ENCODE assay signal across 11 cellular contexts in genomic region chr7:149860821-149861727, GRCh38. TPM values are rescaled to one million over a fixed set of nuclear protein-coding genes. Genes with fewer than 3 reads are reported as not detected.
DNase-seq lines count a peak whose midpoint lies in the region; ATAC-seq and TF ChIP-seq lines count a peak whose summit lies in the region.
"Had no signal": no experiment of that assay in that cellular context is flagged by ENCODE, and none has a peak within 500 bp of the region (broad histone marks: within the 10 kb centered on the region; RNA-seq: fewer than 3 reads in every experiment).

No MANE protein-coding gene starts in this region.

- no peak for TF ChIP-seq POLR2A in erythroblast (IDR thresholded peaks at IDR 0.05; ENCODE audit: low read length)

- H3K9ac ChIP-seq in Karpas-422 (ENCODE audit: low read length), result no peak overlapping the region

- intact Hi-C loops in activated CD4-positive, alpha-beta T cell treated with anti-CD3 and anti-CD28 coated beads, Interleukin-2, amount 10 ng/mL, durations not matched to agents 24 days and 14 days (cut with micrococcal nuclease), result no loop called here

- no peak for ATAC-seq in HG03442 (IDR thresholded peaks at IDR 0.05; ENCODE audit: unreplicated experiment)
- ATAC-seq in HG03135 (IDR thresholded peaks at IDR 0.05; ENCODE audit: unreplicated experiment), result no peak
- ATAC-seq: Panc1 had no signal

- H3K27me3 Mint-ChIP-seq in activated CD4-positive, alpha-beta T cell treated with anti-CD3 and anti-CD28 coated beads, Interleukin-2, amount 10 ng/mL, durations not matched to agents 24 days and 14 days, result no peaks in the 10 kb centered on the region
- no peaks in the 10 kb centered on the region for H3K27me3 Mint-ChIP-seq in osteocyte (ENCODE audit: unreplicated experiment)

- H3K36me3 ChIP-seq in Karpas-422 (ENCODE audit: insufficient read depth, low read length), result no peaks in the 10 kb centered on the region

- no peak overlapping the region for H3K27ac Mint-ChIP-seq in activated CD4-positive, alpha-beta T cell treated with anti-CD3 and anti-CD28 coated beads, Interleukin-2, amount 10 ng/mL, durations not matched to agents 24 days and 14 days
- no peak overlapping the region for H3K27ac Mint-ChIP-seq in osteocyte (ENCODE audit: unreplicated experiment)

- peak; percentile 71 for DNase-seq in activated CD4-positive, alpha-beta T cell treated with anti-CD3 and anti-CD28 coated beads, Interleukin-2, amount 10 ng/mL, durations not matched to agents 24 days and 14 days
- DNase-seq in activated CD4-positive, alpha-beta T cell treated with anti-CD3 and anti-CD28 coated beads for 4 hours, result no peak
- DNase-seq in Karpas-422 (peak; percentile 51), erythroblast (lab: John Stamatoyannopoulos, UW) (peak; percentile 45 to 48), osteocyte (ENCODE audit: extremely low spot score, unreplicated experiment) (no peak), occipital lobe (lab: John Stamatoyannopoulos, UW) (no peak)
- DNase-seq: central memory CD4-positive, alpha-beta T cell; NCI-H1417 treated with DMSO at 0.1 percent for 48 hours had no signal

- no peak overlapping the region for H2AFZ ChIP-seq in Karpas-422 (ENCODE audit: low read length)

- H3K4me2 ChIP-seq in Karpas-422 (ENCODE audit: low read depth, low read length, poor library complexity, severe bottlenecking), result no peak overlapping the region

- H3K4me3 Mint-ChIP-seq in activated CD4-positive, alpha-beta T cell treated with anti-CD3 and anti-CD28 coated beads, Interleukin-2, amount 10 ng/mL, durations not matched to agents 24 days and 14 days, result no peak overlapping the region
- no peak overlapping the region for H3K4me3 Mint-ChIP-seq in osteocyte (ENCODE audit: unreplicated experiment)

- H3K9me2 ChIP-seq in Karpas-422 (replicated peaks; ENCODE audit: insufficient read depth, low read length), result no peaks in the 10 kb centered on the region

- TF ChIP-seq CTCF in osteocyte (IDR thresholded peaks at IDR 0.05), result peak; percentile 21

- no peaks in the 10 kb centered on the region for H3K79me2 ChIP-seq in Karpas-422 (ENCODE audit: low read length)

- H3K4me1 Mint-ChIP-seq in activated CD4-positive, alpha-beta T cell treated with anti-CD3 and anti-CD28 coated beads, Interleukin-2, amount 10 ng/mL, durations not matched to agents 24 days and 14 days, result peaks cover 38% of the 10 kb centered on the region
- peaks cover 6% of the 10 kb centered on the region for H3K4me1 Mint-ChIP-seq in osteocyte (ENCODE audit: unreplicated experiment)

- no peaks in the 10 kb centered on the region for H3K27me3 ChIP-seq in Karpas-422 (ENCODE audit: low read length)

- H3K9me3 Mint-ChIP-seq in activated CD4-positive, alpha-beta T cell treated with anti-CD3 and anti-CD28 coated beads, Interleukin-2, amount 10 ng/mL, durations not matched to agents 24 days and 14 days, result no peaks in the 10 kb centered on the region
- H3K9me3 Mint-ChIP-seq in osteocyte (ENCODE audit: unreplicated experiment), result no peaks in the 10 kb centered on the region

- H3K9me3 ChIP-seq in Karpas-422 (ENCODE audit: low read length), result no peaks in the 10 kb centered on the region

- H3K4me3 ChIP-seq in Karpas-422 (ENCODE audit: low read length), result no peak overlapping the region

- no peak overlapping the region for H3K27ac ChIP-seq in Karpas-422 (ENCODE audit: low read length)

- peaks cover 38% of the 10 kb centered on the region for H3K36me3 Mint-ChIP-seq in activated CD4-positive, alpha-beta T cell treated with anti-CD3 and anti-CD28 coated beads, Interleukin-2, amount 10 ng/mL, durations not matched to agents 24 days and 14 days (ENCODE audit: low read depth)
- peaks cover 20% of the 10 kb centered on the region for H3K36me3 Mint-ChIP-seq in osteocyte (ENCODE audit: unreplicated experiment)

- no peaks in the 10 kb centered on the region for H3K4me1 ChIP-seq in Karpas-422 (ENCODE audit: low read length)

- H4K20me1 ChIP-seq in Karpas-422 (ENCODE audit: insufficient read depth, low read depth, low read length), result no peaks in the 10 kb centered on the region

RNA-seq across cellular contexts. Expression of gene ATP6V0E2, which starts 12.7 kb away (rescaled TPM):
- 43.5 and 46.7 TPM in 2 replicates for total RNA-seq in activated CD4-positive, alpha-beta T cell treated with anti-CD3 and anti-CD28 coated beads, Interleukin-2, amount 10 ng/mL, durations not matched to agents 24 days and 14 days
- total RNA-seq in Karpas-422 (2014; rRNA removed; shearing (Covaris generic); ENCODE audit: low replicate concordance), result 14.1 and 17.7 TPM in 2 replicates
- total RNA-seq in osteocyte (27.1 and 30.8 TPM in 2 replicates), occipital lobe (112 TPM)

RNA-seq across cellular contexts. Expression of gene ZNF862, which starts 22.9 kb away (rescaled TPM):
- total RNA-seq in activated CD4-positive, alpha-beta T cell treated with anti-CD3 and anti-CD28 coated beads, Interleukin-2, amount 10 ng/mL, durations not matched to agents 24 days and 14 days, result 16.6 and 18.3 TPM in 2 replicates
- total RNA-seq in Karpas-422 (2014; rRNA removed; shearing (Covaris generic); ENCODE audit: low replicate concordance), result 9.2 and 12.2 TPM in 2 replicates
- 25.3 and 28.6 TPM in 2 replicates for total RNA-seq in osteocyte
- total RNA-seq in occipital lobe, result 10.0 TPM

Comparison
In these comparisons a context has a peak if more than half of its experiments do, and no peak if none do; other contexts are left out.
1. DNase-seq: peak in activated CD4-positive, alpha-beta T cell treated with anti-CD3 and anti-CD28 coated beads, Interleukin-2, amount 10 ng/mL, durations not matched to agents 24 days and 14 days (single experiment), Karpas-422 (single experiment) and erythroblast (2 of 2); none in activated CD4-positive, alpha-beta T cell treated with anti-CD3 and anti-CD28 coated beads for 4 hours (0 of 2), osteocyte (single experiment) and occipital lobe (single experiment).